21 cellular contexts compared by ENCODE assay signal in the genomic region with DNA sequence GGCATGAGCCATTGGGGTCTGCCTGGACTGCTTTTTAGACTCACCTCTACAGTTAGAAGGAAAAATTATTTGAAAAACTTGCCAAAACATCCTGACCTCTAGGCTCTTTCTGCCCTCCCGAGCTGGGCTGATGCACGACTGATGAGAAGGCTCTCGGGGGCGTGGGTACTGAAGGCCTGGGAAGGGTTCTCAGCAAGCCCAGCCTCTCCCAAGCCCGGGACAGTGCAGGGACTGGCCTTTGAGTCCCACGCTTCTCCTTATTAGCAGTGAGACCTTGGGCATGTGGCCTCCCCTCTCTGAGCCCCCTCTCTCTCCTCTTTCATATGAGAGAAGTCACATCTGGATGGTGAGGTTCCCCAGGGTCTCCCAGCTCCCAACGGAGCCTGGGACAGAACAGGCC.
"Had no signal": no experiment of that assay in that cellular context is flagged by ENCODE, and none has a peak within 500 bp of the region (broad histone marks: within the 10 kb centered on the region; RNA-seq: fewer than 3 reads in every experiment).

No MANE protein-coding gene starts in this region.

- H3K4me1 ChIP-seq: heart left ventricle, suprapubic skin, thyroid gland, upper lobe of right lung, vagina had no signal

- DNase-seq: effector memory CD4-positive, alpha-beta T cell; heart left ventricle; hippocampal formation; left colon; left ventricle myocardium superior; mesenchymal stem cell; naive thymus-derived CD4-positive, alpha-beta T cell; nephron progenitor cell; posterior cingulate gyrus; small intestine; stimulated activated CD4-positive, alpha-beta T cell treated with anti-CD3 and anti-CD28 coated beads, Interleukin-12 subunit alpha, Interleukin-12 subunit beta, amount 100 ng/mL, for 4 hours; stimulated activated CD4-positive, alpha-beta T cell treated with anti-CD3 and anti-CD28 coated beads, Interleukin-2, amount 100 ng/mL, for 48 hours; stimulated activated naive CD8-positive, alpha-beta T cell treated with anti-CD3 and anti-CD28 coated beads, Interleukin-15, Interleukin-2, amounts not matched to agents 100 U/mL and 50 U/mL, for 24 hours; thyroid gland; upper lobe of right lung had no signal

- H3K9me3 Mint-ChIP-seq: naive thymus-derived CD4-positive, alpha-beta T cell had no signal

- H3K27ac ChIP-seq: heart left ventricle, suprapubic skin, thyroid gland, upper lobe of right lung, vagina had no signal

- H3K27ac Mint-ChIP-seq: naive thymus-derived CD4-positive, alpha-beta T cell had no signal

- H3K9me3 ChIP-seq: heart left ventricle, suprapubic skin, thyroid gland, upper lobe of right lung, vagina had no signal

- ATAC-seq: esophagus mucosa; heart left ventricle; left colon; left ventricle myocardium superior; naive thymus-derived CD4-positive, alpha-beta T cell; stimulated activated naive CD8-positive, alpha-beta T cell treated with anti-CD3 and anti-CD28 coated beads, Interleukin-15, Interleukin-2, amounts not matched to agents 100 U/mL and 50 U/mL, for 24 hours; upper lobe of right lung had no signal

- H3K4me3 Mint-ChIP-seq: naive thymus-derived CD4-positive, alpha-beta T cell; nephron progenitor cell had no signal

- H3K4me1 Mint-ChIP-seq: naive thymus-derived CD4-positive, alpha-beta T cell; nephron progenitor cell had no signal

- H3K36me3 ChIP-seq: heart left ventricle, suprapubic skin, thyroid gland, upper lobe of right lung, vagina had no signal

- H3K36me3 Mint-ChIP-seq: naive thymus-derived CD4-positive, alpha-beta T cell had no signal

- H3K27me3 ChIP-seq: heart left ventricle, suprapubic skin, thyroid gland, upper lobe of right lung, vagina had no signal

- FAIRE-seq: endometrium, frontal cortex, small intestine had no signal

- H3K4me3 ChIP-seq: heart left ventricle, lung, suprapubic skin, thyroid gland, upper lobe of right lung, vagina had no signal
